Comparison of ENCODE assay signal across 12 cellular contexts in the genomic region with DNA sequence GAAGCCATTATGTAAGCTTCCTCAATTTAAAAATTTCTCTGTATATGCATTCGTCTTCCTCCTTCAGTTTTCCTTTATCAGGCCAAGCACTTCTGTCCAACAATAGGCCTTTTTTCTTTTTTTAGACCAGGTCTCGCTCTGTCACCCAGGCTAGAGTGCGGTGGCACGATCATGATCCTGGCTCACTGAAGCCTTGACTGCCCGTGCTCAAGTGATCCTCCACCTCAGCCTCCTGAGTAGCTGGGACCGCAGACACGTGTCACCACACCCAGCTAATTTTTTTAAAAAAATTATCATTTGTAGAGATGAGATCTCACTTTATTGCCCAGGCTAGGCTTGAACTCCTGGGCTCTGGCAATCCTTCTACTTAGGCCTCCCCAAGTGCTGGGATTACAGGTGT. TPM values are rescaled to one million over a fixed set of nuclear protein-coding genes. Genes with fewer than 3 reads are reported as not detected.
DNase-seq lines count a peak whose midpoint lies in the region; ATAC-seq and TF ChIP-seq lines count a peak whose summit lies in the region.
"Had no signal": no experiment of that assay in that cellular context is flagged by ENCODE, and none has a peak within 500 bp of the region (broad histone marks: within the 10 kb centered on the region; RNA-seq: fewer than 3 reads in every experiment).

No MANE protein-coding gene starts in this region.

- no peaks in the 10 kb centered on the region for H3K27me3 Mint-ChIP-seq in activated naive CD8-positive, alpha-beta T cell
- H3K27me3 Mint-ChIP-seq in activated naive CD8-positive, alpha-beta T cell treated with anti-CD3 and anti-CD28 coated beads for 36 hours, result no peaks in the 10 kb centered on the region
- H3K27me3 Mint-ChIP-seq: activated CD4-positive, alpha-beta memory T cell treated with anti-CD3 and anti-CD28 coated beads, Interleukin-2, amount 10 ng/mL, durations not matched to agents 7 days and 5 days had no signal

- H3K4me1 Mint-ChIP-seq in activated naive CD8-positive, alpha-beta T cell (ENCODE audit: low read depth), result peaks cover 49% of the 10 kb centered on the region
- peaks cover 36% of the 10 kb centered on the region for H3K4me1 Mint-ChIP-seq in activated naive CD8-positive, alpha-beta T cell treated with anti-CD3 and anti-CD28 coated beads for 36 hours

- H3K27ac ChIP-seq in upper lobe of right lung, result no peak overlapping the region
- H3K27ac ChIP-seq: A549 had no signal

- no peaks in the 10 kb centered on the region for H3K36me3 ChIP-seq in upper lobe of right lung

- intact Hi-C loops in upper lobe of right lung (cut with DNase I), result no loop called here

- ATAC-seq in HG02678 (IDR thresholded peaks at IDR 0.05; ENCODE audit: unreplicated experiment), result peak; percentile 76
- peak; percentile 39 for ATAC-seq in upper lobe of right lung
- no peak for ATAC-seq in HG03135 (IDR thresholded peaks at IDR 0.05; ENCODE audit: unreplicated experiment)

- H3K36me3 Mint-ChIP-seq in activated naive CD8-positive, alpha-beta T cell, result peaks cover 4% of the 10 kb centered on the region
- H3K36me3 Mint-ChIP-seq in activated naive CD8-positive, alpha-beta T cell treated with anti-CD3 and anti-CD28 coated beads for 36 hours, result peaks cover 9% of the 10 kb centered on the region

- peak overlapping the region; percentile 58 for H3K27ac Mint-ChIP-seq in activated naive CD8-positive, alpha-beta T cell
- H3K27ac Mint-ChIP-seq in activated naive CD8-positive, alpha-beta T cell treated with anti-CD3 and anti-CD28 coated beads for 36 hours, result no peak overlapping the region
- H3K27ac Mint-ChIP-seq: activated CD4-positive, alpha-beta memory T cell treated with anti-CD3 and anti-CD28 coated beads, Interleukin-2, amount 10 ng/mL, durations not matched to agents 7 days and 5 days had no signal

- no peaks in the 10 kb centered on the region for H3K9me3 ChIP-seq in upper lobe of right lung
- H3K9me3 ChIP-seq: A549 had no signal

- no peak for TF ChIP-seq CTCF in upper lobe of right lung (IDR thresholded peaks at IDR 0.05)

- no peak overlapping the region for H3K4me3 ChIP-seq in upper lobe of right lung
- H3K4me3 ChIP-seq: A549 had no signal

- DNase-seq in activated naive CD8-positive, alpha-beta T cell treated with anti-CD3 and anti-CD28 coated beads for 36 hours, result no peak
- DNase-seq in OCI-M1 (lab: John Stamatoyannopoulos, UW) (peak; percentile 87), upper lobe of right lung (no peak), NCI-H146 (lab: John Stamatoyannopoulos, UW) (no peak), NCI-H526 treated with DMSO at 0.1 percent for 48 hours (lab: John Stamatoyannopoulos, UW) (no peak)
- DNase-seq: activated CD4-positive, alpha-beta memory T cell treated with anti-CD3 and anti-CD28 coated beads, Interleukin-2, amount 10 ng/mL, durations not matched to agents 7 days and 5 days; SIG-M5; stimulated activated CD4-positive, alpha-beta T cell treated with anti-CD3 and anti-CD28 coated beads, Interleukin-1b, Interleukin-23, amount 100 ng/mL, for 48 hours had no signal

- no peaks in the 10 kb centered on the region for H3K9me3 Mint-ChIP-seq in activated naive CD8-positive, alpha-beta T cell (ENCODE audit: low read depth)
- H3K9me3 Mint-ChIP-seq in activated naive CD8-positive, alpha-beta T cell treated with anti-CD3 and anti-CD28 coated beads for 36 hours, result no peaks in the 10 kb centered on the region
- H3K9me3 Mint-ChIP-seq: activated CD4-positive, alpha-beta memory T cell treated with anti-CD3 and anti-CD28 coated beads, Interleukin-2, amount 10 ng/mL, durations not matched to agents 7 days and 5 days had no signal

- peaks cover 6% of the 10 kb centered on the region for H3K4me1 ChIP-seq in upper lobe of right lung

- no peaks in the 10 kb centered on the region for H3K27me3 ChIP-seq in upper lobe of right lung

- no peak overlapping the region for H3K4me3 Mint-ChIP-seq in activated naive CD8-positive, alpha-beta T cell
- no peak overlapping the region for H3K4me3 Mint-ChIP-seq in activated naive CD8-positive, alpha-beta T cell treated with anti-CD3 and anti-CD28 coated beads for 36 hours
- H3K4me3 Mint-ChIP-seq: activated CD4-positive, alpha-beta memory T cell treated with anti-CD3 and anti-CD28 coated beads, Interleukin-2, amount 10 ng/mL, durations not matched to agents 7 days and 5 days had no signal

RNA-seq across cellular contexts. Expression of a gene that starts 25.8 kb away (rescaled TPM):
- 10 to 100 TPM; 51.9 to 52.2 TPM for total RNA-seq in activated naive CD8-positive, alpha-beta T cell treated with anti-CD3 and anti-CD28 coated beads for 36 hours
- total RNA-seq in upper lobe of right lung, result 64.1 TPM

RNA-seq across cellular contexts. Expression of a gene that starts 29.5 kb away (rescaled TPM):
- 10 to 100 TPM; 19.0 to 22.3 TPM for total RNA-seq in activated naive CD8-positive, alpha-beta T cell treated with anti-CD3 and anti-CD28 coated beads for 36 hours
- 28.8 TPM for total RNA-seq in upper lobe of right lung
